ENCODE assay signal across 30 cellular contexts in the genomic region with DNA sequence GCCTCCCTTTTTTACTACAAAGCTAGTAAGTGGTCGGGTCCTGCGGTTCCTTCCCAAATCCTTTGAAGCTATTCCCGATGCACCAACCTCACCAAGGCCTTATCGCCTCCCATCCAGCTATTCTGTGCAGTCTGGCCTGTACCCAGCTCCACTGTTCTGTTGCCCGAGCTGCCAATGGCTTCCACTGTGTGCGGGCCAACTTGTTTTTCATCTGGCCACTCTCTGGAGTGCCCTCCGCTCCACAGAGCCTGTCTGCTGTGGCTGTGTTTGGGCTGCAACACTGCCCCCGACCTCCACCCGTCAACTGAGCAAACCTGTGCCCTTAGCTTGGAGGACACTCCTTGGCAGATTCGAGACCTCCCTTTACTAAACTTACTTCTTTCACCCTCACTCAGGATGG.
DNase-seq lines count a peak whose midpoint lies in the region; ATAC-seq and TF ChIP-seq lines count a peak whose summit lies in the region.
"Had no signal": no experiment of that assay in that cellular context is flagged by ENCODE, and none has a peak within 500 bp of the region (broad histone marks: within the 10 kb centered on the region; RNA-seq: fewer than 3 reads in every experiment).

No MANE protein-coding gene starts in this region.

- H3K9me3 ChIP-seq in left ventricle myocardium inferior (replicated peaks) = no peaks in the 10 kb centered on the region
- H3K9me3 ChIP-seq: esophagus muscularis mucosa, tibial artery had no signal

- no peaks in the 10 kb centered on the region for H3K9me3 Mint-ChIP-seq in nephron progenitor cell
- H3K9me3 Mint-ChIP-seq: activated naive CD8-positive, alpha-beta T cell treated with anti-CD3 and anti-CD28 coated beads, Interleukin-2, amount 10 ng/mL, durations not matched to agents 7 days and 5 days; mesothelial cell of epicardium; T-helper 1 cell treated with Interleukin-12 subunit alpha and Interleukin-12 subunit beta and Interleukin-4 antibody, amounts not matched to agents 30 μg/mL and 1 μg/mL, for 36 hours had no signal

- H3K27ac ChIP-seq in left ventricle myocardium inferior (replicated peaks) (no peak overlapping the region), caudate nucleus (ENCODE audit: low read depth, low read length) (peak overlapping the region; percentile 55)
- H3K27ac ChIP-seq: esophagus muscularis mucosa, foreskin keratinocyte, skin epidermis, tibial artery had no signal

- no peak overlapping the region for H3K4me3 Mint-ChIP-seq in nephron progenitor cell
- H3K4me3 Mint-ChIP-seq: activated naive CD8-positive, alpha-beta T cell treated with anti-CD3 and anti-CD28 coated beads, Interleukin-2, amount 10 ng/mL, durations not matched to agents 7 days and 5 days; mesothelial cell of epicardium; naive B cell; T-helper 1 cell treated with Interleukin-12 subunit alpha and Interleukin-12 subunit beta and Interleukin-4 antibody, amounts not matched to agents 30 μg/mL and 1 μg/mL, for 36 hours had no signal

- no peaks in the 10 kb centered on the region for H3K27me3 ChIP-seq in left ventricle myocardium inferior (ENCODE audit: low read depth)
- H3K27me3 ChIP-seq: cardiac muscle cell, esophagus muscularis mucosa, foreskin keratinocyte, tibial artery had no signal

- peaks cover 55% of the 10 kb centered on the region for H3K36me3 Mint-ChIP-seq in nephron progenitor cell (ENCODE audit: low read depth)

- H3K36me3 ChIP-seq in left ventricle myocardium inferior = peaks cover 59% of the 10 kb centered on the region

- H3K4me3 ChIP-seq in left ventricle myocardium inferior = no peak overlapping the region
- H3K4me3 ChIP-seq: cardiac muscle cell, esophagus muscularis mucosa, skin epidermis, tibial artery had no signal

- H3K4me1 Mint-ChIP-seq in nephron progenitor cell = no peaks in the 10 kb centered on the region
- H3K4me1 Mint-ChIP-seq: mesothelial cell of epicardium had no signal

- no peaks in the 10 kb centered on the region for H3K27me3 Mint-ChIP-seq in nephron progenitor cell (ENCODE audit: low read depth, poor library complexity)
- H3K27me3 Mint-ChIP-seq: activated naive CD8-positive, alpha-beta T cell treated with anti-CD3 and anti-CD28 coated beads, Interleukin-2, amount 10 ng/mL, durations not matched to agents 7 days and 5 days; naive B cell had no signal

- H3K27ac Mint-ChIP-seq in nephron progenitor cell = peak overlapping the region; percentile 50
- H3K27ac Mint-ChIP-seq: mesothelial cell of epicardium; T-helper 1 cell treated with Interleukin-12 subunit alpha and Interleukin-12 subunit beta and Interleukin-4 antibody, amounts not matched to agents 30 μg/mL and 1 μg/mL, for 36 hours had no signal

- ATAC-seq in Right ventricle myocardium superior (ENCODE audit: poor library complexity) (peak; percentile 6), GM19455 (IDR thresholded peaks at IDR 0.05; ENCODE audit: unreplicated experiment) (no peak)
- ATAC-seq: foreskin keratinocyte; PC-3; SK-N-SH treated with all-trans-retinoic acid at 6 μM for 48 hours; stimulated activated naive CD8-positive, alpha-beta T cell treated with anti-CD3 and anti-CD28 coated beads, Interleukin-15, Interleukin-2, amounts not matched to agents 100 U/mL and 50 U/mL, for 24 hours had no signal

- no peaks in the 10 kb centered on the region for H3K4me1 ChIP-seq in left ventricle myocardium inferior
- H3K4me1 ChIP-seq: esophagus muscularis mucosa, foreskin keratinocyte, tibial artery had no signal

- intact Hi-C loops in Right ventricle myocardium superior (cut with DNase I) = no loop called here
- intact Hi-C loops in left ventricle myocardium inferior (cut with micrococcal nuclease) = no loop called here

- TF ChIP-seq CTCF in left ventricle myocardium inferior (IDR thresholded peaks at IDR 0.05; ENCODE audit: borderline replicate concordance) (no peak), nephron progenitor cell (IDR thresholded peaks at IDR 0.05) (no peak)

- DNase-seq in Right ventricle myocardium superior (no peak), left ventricle myocardium inferior (no peak), caudate nucleus (lab: John Stamatoyannopoulos, UW) (peak in 24 of 61 donors; percentile 12 to 43 (median 22)), nephron progenitor cell (no peak), superior temporal gyrus (ENCODE audit: extremely low spot score) (peak; percentile 62)
- DNase-seq in stimulated activated CD4-positive, alpha-beta T cell treated with anti-CD3 and anti-CD28 coated beads, Interleukin-4, amount 100 ng/mL, for 24 hours = no peak
- no peak for DNase-seq in stimulated activated naive CD4-positive, alpha-beta T cell treated with Interleukin-2 at 50 U/mL for 16 hours (lab: John Stamatoyannopoulos, UW)
- DNase-seq: activated CD4-positive, alpha-beta T cell treated with anti-CD3 and anti-CD28 coated beads for 1 hour; activated gamma-delta T cell treated with Interleukin-2 at 50 U/mL for 16 hours; activated naive CD8-positive, alpha-beta T cell treated with anti-CD3 and anti-CD28 coated beads, Interleukin-2, amount 10 ng/mL, durations not matched to agents 7 days and 5 days; activated T-cell treated with anti-CD3 and anti-CD28 coated beads for 4 hours; cortex of kidney; foreskin keratinocyte; kidney; naive B cell; NCI-H1436; NCI-H2081; NCI-H2227 treated with DMSO at 0.1 percent for 48 hours; NCI-H526; NK-92 treated with Interleukin-12 subunit alpha and Interleukin-12 subunit beta, amount 100 ng/mL, for 24 hours; PC-3; stimulated activated naive CD8-positive, alpha-beta T cell treated with anti-CD3 and anti-CD28 coated beads, Interleukin-15, Interleukin-2, amounts not matched to agents 100 U/mL and 50 U/mL, for 24 hours; tibial artery had no signal
